15 cellular contexts compared by ENCODE assay signal in genomic region chr6:142297996-142298753, GRCh38. TPM values are rescaled to one million over a fixed set of nuclear protein-coding genes. Genes with fewer than 3 reads are reported as not detected.
A peak's percentile ranks its signal among the peaks of the same experiment; 100 is the strongest.
DNase-seq lines count a peak whose midpoint lies in the region; ATAC-seq and TF ChIP-seq lines count a peak whose summit lies in the region.
"Had no signal": no experiment of that assay in that cellular context is flagged by ENCODE, and none has a peak within 500 bp of the region (broad histone marks: within the 10 kb centered on the region; RNA-seq: fewer than 3 reads in every experiment).

No MANE protein-coding gene starts in this region.

- 0% methylated on average over 3 of the region's 3 CpGs for WGBS in mammary epithelial cell (ENCODE audit: low coverage, missing lambda C conversion rate)

- H3K4me1 Mint-ChIP-seq in mesothelial cell of epicardium (peaks cover 29% of the 10 kb centered on the region), osteocyte (ENCODE audit: unreplicated experiment) (peaks cover 16% of the 10 kb centered on the region)

- DNase-seq in AG20443 (ENCODE audit: low spot score) (peak; percentile 48), LHCN-M2 (ENCODE audit: low read depth) (peak; percentile 89), mammary epithelial cell (peak; percentile 69), mesothelial cell of epicardium (ENCODE audit: low spot score in 2 of 2, unreplicated experiment in 2 of 2) (no peak), BE2C (no peak), osteocyte (ENCODE audit: extremely low spot score, unreplicated experiment) (no peak)
- DNase-seq: activated naive CD4-positive, alpha-beta T cell treated with Interleukin-2 at 50 U/mL for 16 hours; CD8-positive, alpha-beta T cell; MM.1S; mucosa of descending colon; NCI-H524; upper lobe of right lung had no signal

- no peak overlapping the region for H3K4me3 ChIP-seq in mammary epithelial cell (replicated peaks in 1 of 3; ENCODE audit: insufficient read depth in 1 of 3, low read depth in 2 of 3, low read length in 3 of 3)
- H3K4me3 ChIP-seq in BE2C (ENCODE audit: low read depth, low read length) = no peak overlapping the region
- H3K4me3 ChIP-seq: mucosa of descending colon, skin epidermis, upper lobe of right lung had no signal

- no peak overlapping the region for H3K9ac ChIP-seq in mammary epithelial cell (ENCODE audit: insufficient read depth, low read length)

- H3K4me2 ChIP-seq in mammary epithelial cell (ENCODE audit: insufficient read depth, low read depth, low read length) = peak overlapping the region; percentile 54

- dilution Hi-C loops in mammary epithelial cell (cut with HindIII; ENCODE audit: low sequenced_read_pairs) = no loop called here

- ATAC-seq in GM18511 (IDR thresholded peaks at IDR 0.05; ENCODE audit: unreplicated experiment) = no peak
- ATAC-seq in HG03108 (IDR thresholded peaks at IDR 0.05; ENCODE audit: unreplicated experiment) = no peak
- ATAC-seq: CD8-positive, alpha-beta T cell; mucosa of descending colon; upper lobe of right lung had no signal

- no peak overlapping the region for H3K4me3 Mint-ChIP-seq in mesothelial cell of epicardium
- no peak overlapping the region for H3K4me3 Mint-ChIP-seq in osteocyte (ENCODE audit: unreplicated experiment)
- H3K4me3 Mint-ChIP-seq: CD8-positive, alpha-beta T cell had no signal

- H3K27ac ChIP-seq in mammary epithelial cell (ENCODE audit: insufficient read depth, low read depth, low read length) = peak overlapping the region; percentile 75
- H3K27ac ChIP-seq: skin epidermis, upper lobe of right lung had no signal

- H3K27me3 Mint-ChIP-seq in mesothelial cell of epicardium (ENCODE audit: low read depth) (peaks cover 5% of the 10 kb centered on the region), osteocyte (ENCODE audit: unreplicated experiment) (peaks cover 1% of the 10 kb centered on the region)

- no peaks in the 10 kb centered on the region for H4K20me1 ChIP-seq in mammary epithelial cell (ENCODE audit: insufficient read depth, low read length)

- H2AFZ ChIP-seq in mammary epithelial cell (ENCODE audit: low read depth, low read length) = peak overlapping the region; percentile 43

- peaks cover 42% of the 10 kb centered on the region for H3K4me1 ChIP-seq in mammary epithelial cell (ENCODE audit: insufficient read depth, low read length)
- no peaks in the 10 kb centered on the region for H3K4me1 ChIP-seq in BE2C
- H3K4me1 ChIP-seq: upper lobe of right lung had no signal

- BruUV-seq in mammary epithelial cell (replicated peaks; lab: Mats Ljungman, UMichigan) = no TSS peak

- H3K27me3 ChIP-seq in mammary epithelial cell (ENCODE audit: insufficient read depth, low read length) (no peaks in the 10 kb centered on the region), BE2C (peaks cover 27% of the 10 kb centered on the region)
- H3K27me3 ChIP-seq: upper lobe of right lung had no signal

- no peaks in the 10 kb centered on the region for H3K36me3 ChIP-seq in mammary epithelial cell (ENCODE audit: insufficient read depth, low read length)
- H3K36me3 ChIP-seq in BE2C = no peaks in the 10 kb centered on the region
- H3K36me3 ChIP-seq: upper lobe of right lung had no signal

- no peak for TF ChIP-seq CTCF in mammary epithelial cell (conservative IDR thresholded peaks at IDR 0.05 in 1 of 2, IDR thresholded peaks at IDR 0.05 in 1 of 2; ENCODE audit: extremely low read depth in 1 of 2, insufficient read depth in 1 of 2, low read depth in 1 of 2, low read length in 2 of 2)
- no peak for TF ChIP-seq CTCF in mesothelial cell of epicardium (IDR thresholded peaks at IDR 0.05; ENCODE audit: unreplicated experiment)
- TF ChIP-seq CTCF in BE2C (IDR thresholded peaks at IDR 0.05; ENCODE audit: low read depth, low read length) = no peak
- TF ChIP-seq CTCF in osteocyte (IDR thresholded peaks at IDR 0.05) = no peak

- peaks cover 11% of the 10 kb centered on the region for H3K79me2 ChIP-seq in mammary epithelial cell (ENCODE audit: insufficient read depth, low read length)

- intact Hi-C loops in mammary epithelial cell (cut with micrococcal nuclease) = no loop called here

- H3K27ac Mint-ChIP-seq in mesothelial cell of epicardium (peak overlapping the region; percentile 16), osteocyte (ENCODE audit: unreplicated experiment) (no peak overlapping the region)
- H3K27ac Mint-ChIP-seq: CD8-positive, alpha-beta T cell had no signal

- no peaks in the 10 kb centered on the region for H3K9me3 ChIP-seq in mammary epithelial cell (replicated peaks; ENCODE audit: insufficient read depth, low read length)
- no peaks in the 10 kb centered on the region for H3K9me3 ChIP-seq in BE2C
- H3K9me3 ChIP-seq: mucosa of descending colon, upper lobe of right lung had no signal

- in situ Hi-C loops in mammary epithelial cell (cut with MboI; ENCODE audit: low sequenced_read_pairs in 2 of 2) = no loop called here

- CTCF ChIA-PET in mammary epithelial cell (lab: Charles Lee; ENCODE audit: low non-redundant PET) = interaction anchor here (0.6 kb wide), 1 partner anchor 11 kb away, joined by 4 read pairs; no protein-coding TSS in a partner anchor

- peaks cover 8% of the 10 kb centered on the region for H3K9me3 Mint-ChIP-seq in mesothelial cell of epicardium
- H3K9me3 Mint-ChIP-seq in osteocyte (ENCODE audit: unreplicated experiment) = no peaks in the 10 kb centered on the region
- H3K9me3 Mint-ChIP-seq: CD8-positive, alpha-beta T cell had no signal

- H3K36me3 Mint-ChIP-seq in mesothelial cell of epicardium (no peaks in the 10 kb centered on the region), osteocyte (ENCODE audit: unreplicated experiment) (no peaks in the 10 kb centered on the region)
- H3K36me3 Mint-ChIP-seq: CD8-positive, alpha-beta T cell had no signal

RNA-seq across cellular contexts. Expression of gene ADGRG6, which starts 3.6 kb away (rescaled TPM):
- 1.0 and 1.8 TPM in 2 replicates for total RNA-seq in LHCN-M2 (2014; rRNA removed)
- 2.2 TPM for polyA plus RNA-seq in LHCN-M2 (2012)
- total RNA-seq in mammary epithelial cell = 10 to 100 TPM; 23.5 to 28.5 TPM
- 18.4 TPM for polyA plus RNA-seq in mammary epithelial cell
- 56.3 TPM for polyA minus RNA-seq in mammary epithelial cell
- 33.5 to 36.6 TPM (median 35.4 TPM) in 3 replicates for total RNA-seq in mesothelial cell of epicardium
- not detected for polyA plus RNA-seq in BE2C (2012; ENCODE audit: insufficient read depth, insufficient read length, low read depth)
- 0.51 and 0.97 TPM in 2 replicates for total RNA-seq in osteocyte

Comparison
In these comparisons a context has a peak if more than half of its experiments do, and no peak if none do; other contexts are left out.
1. DNase-seq: peak in AG20443 (single experiment), LHCN-M2 (single experiment) and mammary epithelial cell (single experiment); none in mesothelial cell of epicardium (0 of 2), BE2C (single experiment) and osteocyte (single experiment).